ENCODE assay signal across 8 cellular contexts in the genomic region with DNA sequence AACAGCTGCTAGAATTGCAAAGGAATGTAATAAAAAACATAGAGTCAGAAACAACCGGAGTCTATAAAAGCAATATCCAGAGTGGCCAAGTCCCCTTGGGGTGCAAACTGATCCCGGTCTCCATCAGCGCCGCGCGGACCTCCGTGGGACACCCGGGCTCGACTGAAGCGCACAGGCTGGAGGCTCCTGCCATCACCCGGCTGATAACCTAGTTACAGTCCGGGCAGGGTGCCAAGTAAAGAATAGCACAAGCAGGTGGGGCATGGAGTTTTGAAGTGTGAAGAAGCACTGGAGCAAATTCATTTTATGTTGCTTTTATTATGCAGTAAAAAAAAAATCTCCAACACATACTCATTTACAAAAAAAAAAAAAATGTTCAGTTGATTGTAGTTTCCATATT.
A peak's percentile ranks its signal among the peaks of the same experiment; 100 is the strongest.
DNase-seq lines count a peak whose midpoint lies in the region; ATAC-seq and TF ChIP-seq lines count a peak whose summit lies in the region.

No MANE protein-coding gene starts in this region.

- no peak overlapping the region for H3K4me3 ChIP-seq in adrenal gland
- peak overlapping the region; percentile 33 for H3K4me3 ChIP-seq in osteoblast (ENCODE audit: insufficient read depth, low read length)

- H3K36me3 ChIP-seq in adrenal gland (replicated peaks in 1 of 2) (no peaks in the 10 kb centered on the region), osteoblast (ENCODE audit: insufficient read depth, low read length) (no peaks in the 10 kb centered on the region)

- peak; percentile 12 for DNase-seq in ELR (ENCODE audit: low read depth)
- peak; percentile 86 for DNase-seq in NCI-H2171 treated with DMSO at 0.1 percent for 48 hours (lab: John Stamatoyannopoulos, UW)
- peak; percentile 25 to 78 (median 54) for DNase-seq in adrenal gland
- no peak for DNase-seq in osteoblast (ENCODE audit: insufficient read length, low spot score, missing footprints)
- no peak for DNase-seq in hepatic stellate cell (ENCODE audit: low spot score)

- no peaks in the 10 kb centered on the region for H4K20me1 ChIP-seq in osteoblast (ENCODE audit: insufficient read depth, low read length)

- no peak for TF ChIP-seq POLR2A in adrenal gland (IDR thresholded peaks at IDR 0.05)

- H3K4me2 ChIP-seq in osteoblast (ENCODE audit: insufficient read depth, low read length) = peak overlapping the region; percentile 49

- 29 to 37% (median 34%) methylated on average over 12 of the region's 12 CpGs for WGBS in adrenal gland, 4 donors

- H3K9me3 ChIP-seq in adrenal gland (replicated peaks in 1 of 3) (no peaks in the 10 kb centered on the region), osteoblast (ENCODE audit: low read depth, low read length) (no peaks in the 10 kb centered on the region)

- H3K27ac ChIP-seq in adrenal gland (no peak overlapping the region), osteoblast (ENCODE audit: low read depth, low read length) (no peak overlapping the region)

- H3K79me2 ChIP-seq in osteoblast (ENCODE audit: insufficient read depth, low read length) = no peaks in the 10 kb centered on the region

- no peak for TF ChIP-seq CTCF in adrenal gland (IDR thresholded peaks at IDR 0.05)
- TF ChIP-seq CTCF in osteoblast (IDR thresholded peaks at IDR 0.05; ENCODE audit: extremely low read depth, low read depth, low read length) = no peak

- intact Hi-C loops in adrenal gland (cut with DNase I) = loop anchor here in 1 of 2 donors (10.0 kb wide), 1 partner anchor 856 kb away; no protein-coding TSS in a partner anchor

- no peaks in the 10 kb centered on the region for H3K4me1 ChIP-seq in adrenal gland (replicated peaks in 1 of 2)
- peaks cover 24% of the 10 kb centered on the region for H3K4me1 ChIP-seq in osteoblast (ENCODE audit: insufficient read depth, low read length)

- ATAC-seq in HG03159 (IDR thresholded peaks at IDR 0.05; ENCODE audit: unreplicated experiment) (no peak), GM21423 (IDR thresholded peaks at IDR 0.05; ENCODE audit: unreplicated experiment) (no peak), GM19397 (IDR thresholded peaks at IDR 0.05; ENCODE audit: unreplicated experiment) (no peak)

- H2AFZ ChIP-seq in osteoblast (ENCODE audit: low read length) = no peak overlapping the region

- H3K27me3 ChIP-seq in adrenal gland = no peaks in the 10 kb centered on the region
- H3K27me3 ChIP-seq in osteoblast (ENCODE audit: insufficient read depth, low read length) = peaks cover 27% of the 10 kb centered on the region

Comparison
In these comparisons a context has a peak if more than half of its experiments do, and no peak if none do; other contexts are left out.
1. DNase-seq: peak in ELR (single experiment), NCI-H2171 treated with DMSO at 0.1 percent for 48 hours (single experiment) and adrenal gland (7 of 7); none in osteoblast (single experiment) and hepatic stellate cell (single experiment).